ENCODE assay signal across 11 cellular contexts in the genomic region with DNA sequence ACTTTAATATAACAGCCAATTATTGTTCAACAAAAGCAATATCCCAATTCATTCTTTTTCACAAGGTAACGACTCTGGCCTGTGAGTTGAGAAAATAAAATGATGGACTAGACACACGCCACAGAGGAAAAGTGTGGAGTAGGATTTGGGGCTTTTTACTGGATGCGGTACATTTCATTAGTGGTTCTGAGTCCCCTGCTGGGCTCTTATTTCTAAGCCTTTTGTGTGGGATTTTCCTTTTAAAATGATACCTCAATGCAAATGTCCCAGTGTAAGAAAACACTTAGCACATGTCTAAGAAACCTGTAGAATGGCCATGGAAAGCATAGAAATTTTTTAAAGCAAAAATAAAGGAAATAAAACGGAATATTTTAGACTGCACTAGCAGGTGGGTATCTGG.
DNase-seq lines count a peak whose midpoint lies in the region; ATAC-seq and TF ChIP-seq lines count a peak whose summit lies in the region.
"Had no signal": no experiment of that assay in that cellular context is flagged by ENCODE, and none has a peak within 500 bp of the region (broad histone marks: within the 10 kb centered on the region; RNA-seq: fewer than 3 reads in every experiment).

No MANE protein-coding gene starts in this region.

- H3K9me3 Mint-ChIP-seq in nephron progenitor cell, result peaks cover 34% of the 10 kb centered on the region

- ATAC-seq in HG03457 (IDR thresholded peaks at IDR 0.05; ENCODE audit: unreplicated experiment), result no peak

- H3K27ac Mint-ChIP-seq in nephron progenitor cell, result peak overlapping the region; percentile 14

- TF ChIP-seq CTCF in nephron progenitor cell (IDR thresholded peaks at IDR 0.05), result no peak

- peaks cover 11% of the 10 kb centered on the region for H3K27me3 Mint-ChIP-seq in nephron progenitor cell (ENCODE audit: low read depth, poor library complexity)

- H3K4me1 Mint-ChIP-seq in nephron progenitor cell, result peaks cover 36% of the 10 kb centered on the region

- H3K4me3 Mint-ChIP-seq in nephron progenitor cell, result peak overlapping the region; percentile 22

- H3K9me3 ChIP-seq in HAP-1, result no peaks in the 10 kb centered on the region

- in situ Hi-C loops in HAP-1 (cut with MboI; ENCODE audit: low sequenced_read_pairs), result no loop called here

- H3K36me3 Mint-ChIP-seq in nephron progenitor cell (ENCODE audit: low read depth), result peaks cover 11% of the 10 kb centered on the region

- no peaks in the 10 kb centered on the region for H3K36me3 ChIP-seq in HAP-1 (replicated peaks)

- DNase-seq in DMS79 treated with DMSO at 0.1 percent for 48 hours (lab: John Stamatoyannopoulos, UW) (peak; percentile 20), NCI-H146 treated with DMSO at 0.1 percent for 48 hours (lab: John Stamatoyannopoulos, UW; ENCODE audit: unreplicated experiment) (peak; percentile 71), NCI-H2227 treated with DMSO at 0.1 percent for 48 hours (lab: John Stamatoyannopoulos, UW) (peak; percentile 48), nephron progenitor cell (no peak), NCI-H187 (lab: John Stamatoyannopoulos, UW) (no peak), HAP-1 (ENCODE audit: low spot score in 2 of 2) (no peak)
- DNase-seq: ACHN, DND-41, IMR-90 had no signal

- no peaks in the 10 kb centered on the region for H3K27me3 ChIP-seq in HAP-1 (ENCODE audit: low read depth)

- no peaks in the 10 kb centered on the region for H3K4me1 ChIP-seq in HAP-1

- no peak overlapping the region for H3K4me3 ChIP-seq in HAP-1
- H3K4me3 ChIP-seq: SK-N-MC had no signal

Comparison
In these comparisons a context has a peak if more than half of its experiments do, and no peak if none do; other contexts are left out.
1. DNase-seq: peak in DMS79 treated with DMSO at 0.1 percent for 48 hours (single experiment), NCI-H146 treated with DMSO at 0.1 percent for 48 hours (single experiment) and NCI-H2227 treated with DMSO at 0.1 percent for 48 hours (single experiment); none in nephron progenitor cell (single experiment), NCI-H187 (0 of 2) and HAP-1 (0 of 2).